In genomic region chr3:36763850-36764703, GRCh38 we compare ENCODE assay signal across 9 cellular contexts. TPM values are rescaled to one million over a fixed set of nuclear protein-coding genes. Genes with fewer than 3 reads are reported as not detected.
A peak's percentile ranks its signal among the peaks of the same experiment; 100 is the strongest.
DNase-seq lines count a peak whose midpoint lies in the region; ATAC-seq, FAIRE-seq and TF ChIP-seq lines count a peak whose summit lies in the region.
"Had no signal": no experiment of that assay in that cellular context is flagged by ENCODE, and none has a peak within 500 bp of the region (broad histone marks: within the 10 kb centered on the region; RNA-seq: fewer than 3 reads in every experiment).

A gene with protein sequence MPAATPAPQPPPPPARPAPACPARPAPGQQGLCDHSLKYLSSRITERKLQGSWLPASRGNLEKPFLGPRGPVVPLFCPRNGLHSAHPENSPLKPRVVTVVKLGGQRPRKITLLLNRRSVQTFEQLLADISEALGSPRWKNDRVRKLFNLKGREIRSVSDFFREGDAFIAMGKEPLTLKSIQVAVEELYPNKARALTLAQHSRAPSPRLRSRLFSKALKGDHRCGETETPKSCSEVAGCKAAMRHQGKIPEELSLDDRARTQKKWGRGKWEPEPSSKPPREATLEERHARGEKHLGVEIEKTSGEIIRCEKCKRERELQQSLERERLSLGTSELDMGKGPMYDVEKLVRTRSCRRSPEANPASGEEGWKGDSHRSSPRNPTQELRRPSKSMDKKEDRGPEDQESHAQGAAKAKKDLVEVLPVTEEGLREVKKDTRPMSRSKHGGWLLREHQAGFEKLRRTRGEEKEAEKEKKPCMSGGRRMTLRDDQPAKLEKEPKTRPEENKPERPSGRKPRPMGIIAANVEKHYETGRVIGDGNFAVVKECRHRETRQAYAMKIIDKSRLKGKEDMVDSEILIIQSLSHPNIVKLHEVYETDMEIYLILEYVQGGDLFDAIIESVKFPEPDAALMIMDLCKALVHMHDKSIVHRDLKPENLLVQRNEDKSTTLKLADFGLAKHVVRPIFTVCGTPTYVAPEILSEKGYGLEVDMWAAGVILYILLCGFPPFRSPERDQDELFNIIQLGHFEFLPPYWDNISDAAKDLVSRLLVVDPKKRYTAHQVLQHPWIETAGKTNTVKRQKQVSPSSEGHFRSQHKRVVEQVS (minus strand): TSS chr3:36764553. CDS start chr3:36764263, 290 bp downstream.

- H3K4me3 Mint-ChIP-seq in activated CD8-positive, alpha-beta memory T cell treated with anti-CD3 and anti-CD28 coated beads, Interleukin-2, amount 10 ng/mL, durations not matched to agents 7 days and 5 days = no peak within 1 kb of the TSS

- H3K27me3 ChIP-seq in ascending aorta (peaks cover 5% of the 10 kb centered on the region), left lung (peaks cover 18 to 71% of the 10 kb centered on the region in 2 donors), tibial artery (peaks cover 0 to 34% of the 10 kb centered on the region in 2 donors)

- ATAC-seq in activated CD8-positive, alpha-beta memory T cell treated with anti-CD3 and anti-CD28 coated beads, Interleukin-2, amount 10 ng/mL, durations not matched to agents 7 days and 5 days = peak; percentile 23
- ATAC-seq in left lung = peak; percentile 56

- H3K36me3 ChIP-seq in ascending aorta (no peaks in the 10 kb centered on the region), left lung (no peaks in the 10 kb centered on the region), tibial artery (no peaks in the 10 kb centered on the region)

- peaks cover 2% of the 10 kb centered on the region for H3K36me3 Mint-ChIP-seq in activated CD8-positive, alpha-beta memory T cell treated with anti-CD3 and anti-CD28 coated beads, Interleukin-2, amount 10 ng/mL, durations not matched to agents 7 days and 5 days

- TF ChIP-seq CTCF in ascending aorta (IDR thresholded peaks at IDR 0.05) (no peak), left lung (IDR thresholded peaks at IDR 0.05) (no peak), tibial artery (IDR thresholded peaks at IDR 0.05) (no peak)

- H3K4me1 ChIP-seq in ascending aorta = peaks cover 0 to 2% of the 10 kb centered on the region in 2 donors
- peaks cover 0 to 5% of the 10 kb centered on the region in 2 donors for H3K4me1 ChIP-seq in left lung
- H3K4me1 ChIP-seq in tibial artery = peaks cover 0 to 9% (median 6%) of the 10 kb centered on the region in 4 donors

- intact Hi-C loops in ascending aorta (cut with DNase I) = no loop called here
- intact Hi-C loops in left lung (cut with DNase I) = no loop called here
- intact Hi-C loops in tibial artery (cut with DNase I; ENCODE audit: low total_unique reads) = no loop called here

- peaks cover 78% of the 10 kb centered on the region for H3K27me3 Mint-ChIP-seq in activated CD8-positive, alpha-beta memory T cell treated with anti-CD3 and anti-CD28 coated beads, Interleukin-2, amount 10 ng/mL, durations not matched to agents 7 days and 5 days

- H3K4me3 ChIP-seq in ascending aorta = peak within 1 kb of the TSS; percentile 36 to 58
- peak within 1 kb of the TSS; percentile 11 to 14 for H3K4me3 ChIP-seq in left lung
- peak within 1 kb of the TSS; percentile 10 to 45 for H3K4me3 ChIP-seq in tibial artery

- H3K27ac ChIP-seq in ascending aorta (no peak within 1 kb of the TSS), left lung (no peak within 1 kb of the TSS), tibial artery (no peak within 1 kb of the TSS)

- no peak for FAIRE-seq in GM19239 (lab: Jason Lieb, UNC)
- FAIRE-seq: G401.6 had no signal

- H3K9me3 Mint-ChIP-seq in activated CD8-positive, alpha-beta memory T cell treated with anti-CD3 and anti-CD28 coated beads, Interleukin-2, amount 10 ng/mL, durations not matched to agents 7 days and 5 days (ENCODE audit: low read depth) = no peaks in the 10 kb centered on the region

- H3K27ac Mint-ChIP-seq in activated CD8-positive, alpha-beta memory T cell treated with anti-CD3 and anti-CD28 coated beads, Interleukin-2, amount 10 ng/mL, durations not matched to agents 7 days and 5 days = no peak within 1 kb of the TSS

- peaks cover 4% of the 10 kb centered on the region for H3K4me1 Mint-ChIP-seq in activated CD8-positive, alpha-beta memory T cell treated with anti-CD3 and anti-CD28 coated beads, Interleukin-2, amount 10 ng/mL, durations not matched to agents 7 days and 5 days

- no peaks in the 10 kb centered on the region for H3K9me3 ChIP-seq in ascending aorta
- H3K9me3 ChIP-seq in left lung = no peaks in the 10 kb centered on the region
- no peaks in the 10 kb centered on the region for H3K9me3 ChIP-seq in tibial artery

- CTCF ChIA-PET in activated CD8-positive, alpha-beta memory T cell treated with anti-CD3 and anti-CD28 coated beads, Interleukin-2, amount 10 ng/mL, durations not matched to agents 7 days and 5 days (lab: Charles Lee) = no interaction called here

- no peak for DNase-seq in activated CD8-positive, alpha-beta memory T cell treated with anti-CD3 and anti-CD28 coated beads, Interleukin-2, amount 10 ng/mL, durations not matched to agents 7 days and 5 days
- DNase-seq in activated CD8-positive, alpha-beta memory T cell treated with anti-CD3 and anti-CD28 coated beads, Interleukin-2, amount 50 U/mL, for 4 hours = no peak
- DNase-seq in ascending aorta (ENCODE audit: low spot score in 2 of 2) (no peak), left lung (peak in 1 of 2 donors; percentile 82), tibial artery (no peak), SHP77 treated with DMSO at 0.1 percent for 48 hours (lab: John Stamatoyannopoulos, UW) (no peak), GM19239 (ENCODE audit: insufficient read length, low spot score) (no peak), GM19238 (ENCODE audit: insufficient read length, low spot score) (no peak)

RNA-seq across cellular contexts. Expression of the gene that starts here (rescaled TPM):
- total RNA-seq in activated CD8-positive, alpha-beta memory T cell treated with anti-CD3 and anti-CD28 coated beads, Interleukin-2, amount 10 ng/mL, durations not matched to agents 7 days and 5 days = not detected
- not detected for total RNA-seq in ascending aorta
- total RNA-seq in left lung = under 1 TPM; 0.15 to 0.47 TPM

Comparison
In these comparisons a context has a peak if more than half of its experiments do, and no peak if none do; other contexts are left out.
1. Peak in ATAC-seq in activated CD8-positive, alpha-beta memory T cell treated with anti-CD3 and anti-CD28 coated beads, Interleukin-2, amount 10 ng/mL, durations not matched to agents 7 days and 5 days; RNA of the gene not detected or under 1 TPM.
2. Peak in ATAC-seq and H3K4me3 ChIP-seq in left lung; RNA of the gene not detected or under 1 TPM.